Comparison of ENCODE assay signal across 13 cellular contexts in genomic region chr4:16896871-16897270, GRCh38. TPM values are rescaled to one million over a fixed set of nuclear protein-coding genes. Genes with fewer than 3 reads are reported as not detected.
A peak's percentile ranks its signal among the peaks of the same experiment; 100 is the strongest.
DNase-seq lines count a peak whose midpoint lies in the region; ATAC-seq, FAIRE-seq and TF ChIP-seq lines count a peak whose summit lies in the region.
"Had no signal": no experiment of that assay in that cellular context is flagged by ENCODE, and none has a peak within 500 bp of the region (broad histone marks: within the 10 kb centered on the region; RNA-seq: fewer than 3 reads in every experiment).

No MANE protein-coding gene starts in this region.

- WGBS in heart left ventricle, 4 donors = 19 to 33% (median 32%) methylated on average over 3 of the region's 3 CpGs
- WGBS in urinary bladder = 25% methylated on average over 3 of the region's 3 CpGs

- H3K4me2 ChIP-seq in endothelial cell of umbilical vein (ENCODE audit: insufficient read depth, low read length) (peak overlapping the region; percentile 100), PC-3 (ENCODE audit: low read length) (no peak overlapping the region)

- H3K27ac ChIP-seq in heart left ventricle (peak overlapping the region; percentile 35 to 87 (median 77)), endothelial cell of umbilical vein (ENCODE audit: insufficient read depth, low read depth, low read length) (peak overlapping the region; percentile 58), urinary bladder (ENCODE audit: low read depth) (peak overlapping the region; percentile 56), PC-3 (ENCODE audit: low read length) (no peak overlapping the region)

- no peaks in the 10 kb centered on the region for H3K9me2 ChIP-seq in PC-3 (replicated peaks; ENCODE audit: low read length)

- TF ChIP-seq POLR2A in heart left ventricle (IDR thresholded peaks at IDR 0.05) (no peak), endothelial cell of umbilical vein (IDR thresholded peaks at IDR 0.05; ENCODE audit: low read depth, low read length) (no peak)

- H2AFZ ChIP-seq in endothelial cell of umbilical vein (ENCODE audit: low read depth, low read length) = peak overlapping the region; percentile 32
- no peak overlapping the region for H2AFZ ChIP-seq in PC-3 (ENCODE audit: low read length)

- peak; percentile 81 for FAIRE-seq in endothelial cell of umbilical vein (lab: Jason Lieb, UNC)
- FAIRE-seq: A204.1 had no signal

- no peak for DNase-seq in heart left ventricle
- no peak for DNase-seq in left cardiac atrium
- peak; percentile 85 for DNase-seq in endothelial cell of umbilical vein (ENCODE audit: low read depth, low spot score)
- no peak for DNase-seq in natural killer cell treated with Interleukin-12 subunit alpha and Interleukin-12 subunit beta and Interleukin-15 and Interleukin-18, amount 100 ng/mL, for 72 hours (ENCODE audit: low spot score)
- DNase-seq in PC-3 = no peak
- no peak for DNase-seq in NCI-H524 treated with DMSO at 0.1 percent for 48 hours (lab: John Stamatoyannopoulos, UW)
- DNase-seq: head of caudate nucleus had no signal

- peak overlapping the region; percentile 34 to 87 (median 62) for H3K4me3 ChIP-seq in heart left ventricle
- H3K4me3 ChIP-seq in endothelial cell of umbilical vein (replicated peaks in 1 of 3; ENCODE audit: insufficient read depth in 1 of 3, low read depth in 1 of 3, low read length in 3 of 3) = peak overlapping the region; percentile 66 to 96 (median 86)
- H3K4me3 ChIP-seq in urinary bladder (ENCODE audit: low read depth, low read length) = peak overlapping the region; percentile 47
- H3K4me3 ChIP-seq in PC-3 (ENCODE audit: low read length) = no peak overlapping the region

- H3F3A ChIP-seq in PC-3 (ENCODE audit: low read length, unreplicated experiment) = no peaks in the 10 kb centered on the region

- CTCF ChIA-PET in endothelial cell of umbilical vein (lab: Charles Lee) (interaction anchor here (1.1 to 4.0 kb wide), 9 partner anchors 9 to 551 kb away, joined by 3 to 20 read pairs (median 6); no protein-coding TSS in a partner anchor), PC-3 (lab: Charles Lee) (no interaction called here)

- no peaks in the 10 kb centered on the region for H3K36me3 Mint-ChIP-seq in natural killer cell treated with Interleukin-12 subunit alpha and Interleukin-12 subunit beta and Interleukin-15 and Interleukin-18, amount 100 ng/mL, for 72 hours

- no TSS peak for BruUV-seq in endothelial cell of umbilical vein (replicated peaks; lab: Mats Ljungman, UMichigan)
- no TSS peak for BruUV-seq in PC-3 (replicated peaks; lab: Mats Ljungman, UMichigan)

- no peaks in the 10 kb centered on the region for H3K27me3 Mint-ChIP-seq in natural killer cell treated with Interleukin-12 subunit alpha and Interleukin-12 subunit beta and Interleukin-15 and Interleukin-18, amount 100 ng/mL, for 72 hours

- TF ChIP-seq CTCF in heart left ventricle (IDR thresholded peaks at IDR 0.05) (no peak), endothelial cell of umbilical vein (IDR thresholded peaks at IDR 0.05; ENCODE audit: extremely low read depth in 1 of 2, insufficient read depth in 1 of 2, low read depth in 1 of 2, low read length in 2 of 2) (no peak), PC-3 (conservative IDR thresholded peaks at IDR 0.05; ENCODE audit: low read depth, low read length) (no peak)

- peaks cover 0 to 36% (median 6%) of the 10 kb centered on the region in 12 donors for H3K4me1 ChIP-seq in heart left ventricle
- H3K4me1 ChIP-seq in endothelial cell of umbilical vein (ENCODE audit: control insufficient read depth, extremely low read depth, insufficient read depth, low read length) = peaks cover 51% of the 10 kb centered on the region
- H3K4me1 ChIP-seq in urinary bladder (ENCODE audit: insufficient read depth) = no peaks in the 10 kb centered on the region
- H3K4me1 ChIP-seq in PC-3 (ENCODE audit: insufficient read depth, low read length) = no peaks in the 10 kb centered on the region

- H4K20me1 ChIP-seq in endothelial cell of umbilical vein (replicated peaks; ENCODE audit: control insufficient read depth, extremely low read depth, insufficient read depth, low read length) (no peaks in the 10 kb centered on the region), PC-3 (ENCODE audit: low read length) (no peaks in the 10 kb centered on the region)

- POLR2A ChIA-PET in endothelial cell of umbilical vein (lab: Charles Lee) (interaction anchor here (0.6 kb wide), 1 partner anchor 605 kb away, joined by 3 read pairs; no protein-coding TSS in a partner anchor), PC-3 (lab: Charles Lee; ENCODE audit: unreplicated experiment) (no interaction called here)

- intact Hi-C loops in heart left ventricle (cut with DNase I) (loop anchor here in 3 of 10 donors (5.0 to 10.0 kb wide), 6 partner anchors 35 to 425 kb away; no protein-coding TSS in a partner anchor), left cardiac atrium (cut with DNase I) (no loop called here), endothelial cell of umbilical vein (cut with micrococcal nuclease) (loop anchor here (1.0 to 10.0 kb wide), 2 partner anchors 39 to 212 kb away; no protein-coding TSS in a partner anchor), PC-3 (cut with micrococcal nuclease) (no loop called here)

- peak overlapping the region in 1 of 2 donors; percentile 36 for H3K27ac Mint-ChIP-seq in natural killer cell treated with Interleukin-12 subunit alpha and Interleukin-12 subunit beta and Interleukin-15 and Interleukin-18, amount 100 ng/mL, for 72 hours
- H3K27ac Mint-ChIP-seq: activated T-helper 17 cell treated with anti-CD3 and anti-CD28 coated beads, Interleukin-2, amount 50 U/mL, for 72 hours had no signal

- H3K36me3 ChIP-seq in heart left ventricle (no peaks in the 10 kb centered on the region), endothelial cell of umbilical vein (ENCODE audit: control insufficient read depth in 2 of 2, extremely low read depth in 1 of 2, insufficient read depth in 2 of 2, low read length in 2 of 2) (no peaks in the 10 kb centered on the region), urinary bladder (ENCODE audit: insufficient read depth) (no peaks in the 10 kb centered on the region), PC-3 (ENCODE audit: low read depth, low read length) (no peaks in the 10 kb centered on the region)

- H3K27me3 ChIP-seq in heart left ventricle (no peaks in the 10 kb centered on the region), endothelial cell of umbilical vein (ENCODE audit: control insufficient read depth in 2 of 2, insufficient read depth in 2 of 2, low read length in 2 of 2) (no peaks in the 10 kb centered on the region), PC-3 (ENCODE audit: low read length) (peaks cover 70% of the 10 kb centered on the region)

- H3K4me3 Mint-ChIP-seq in natural killer cell treated with Interleukin-12 subunit alpha and Interleukin-12 subunit beta and Interleukin-15 and Interleukin-18, amount 100 ng/mL, for 72 hours = peak overlapping the region; percentile 74
- H3K4me3 Mint-ChIP-seq: activated T-helper 17 cell treated with anti-CD3 and anti-CD28 coated beads, Interleukin-2, amount 50 U/mL, for 72 hours had no signal

- dilution Hi-C loops in endothelial cell of umbilical vein (cut with MboI; ENCODE audit: extremely low pct_ligation_motif_present, low sequenced_read_pairs) = no loop called here

- H3K79me2 ChIP-seq in endothelial cell of umbilical vein (ENCODE audit: control insufficient read depth, insufficient read depth, low read length) (peaks cover 51% of the 10 kb centered on the region), PC-3 (ENCODE audit: low read length) (no peaks in the 10 kb centered on the region)

- ATAC-seq in heart left ventricle = no peak
- ATAC-seq in left cardiac atrium = no peak
- ATAC-seq in natural killer cell treated with Interleukin-12 subunit alpha and Interleukin-12 subunit beta and Interleukin-15 and Interleukin-18, amount 100 ng/mL, for 72 hours = no peak
- no peak for ATAC-seq in PC-3
- ATAC-seq in HG03175 (IDR thresholded peaks at IDR 0.05; ENCODE audit: unreplicated experiment) = no peak
- ATAC-seq: activated T-helper 17 cell treated with anti-CD3 and anti-CD28 coated beads, Interleukin-2, amount 50 U/mL, for 72 hours had no signal

- H3K9me1 ChIP-seq in endothelial cell of umbilical vein (replicated peaks; ENCODE audit: control insufficient read depth, extremely low read depth, insufficient read depth, low read length) = no peaks in the 10 kb centered on the region

- H3K9me3 ChIP-seq in heart left ventricle (no peaks in the 10 kb centered on the region), endothelial cell of umbilical vein (replicated peaks; ENCODE audit: control insufficient read depth, insufficient read depth, low read length) (no peaks in the 10 kb centered on the region), PC-3 (ENCODE audit: low read length) (no peaks in the 10 kb centered on the region)

- H3K9ac ChIP-seq in endothelial cell of umbilical vein (replicated peaks; ENCODE audit: extremely low read depth, insufficient read depth, low read length) = peak overlapping the region; percentile 68
- H3K9ac ChIP-seq in PC-3 (ENCODE audit: low read length) = no peak overlapping the region

- peaks cover 51 to 65% of the 10 kb centered on the region in 2 donors for H3K4me1 Mint-ChIP-seq in natural killer cell treated with Interleukin-12 subunit alpha and Interleukin-12 subunit beta and Interleukin-15 and Interleukin-18, amount 100 ng/mL, for 72 hours (ENCODE audit: low read depth in 2 of 2)
- H3K4me1 Mint-ChIP-seq: activated T-helper 17 cell treated with anti-CD3 and anti-CD28 coated beads, Interleukin-2, amount 50 U/mL, for 72 hours had no signal

- H3K9me3 Mint-ChIP-seq in natural killer cell treated with Interleukin-12 subunit alpha and Interleukin-12 subunit beta and Interleukin-15 and Interleukin-18, amount 100 ng/mL, for 72 hours = no peaks in the 10 kb centered on the region
- H3K9me3 Mint-ChIP-seq: activated T-helper 17 cell treated with anti-CD3 and anti-CD28 coated beads, Interleukin-2, amount 50 U/mL, for 72 hours had no signal

TF ChIP-seq in endothelial cell of umbilical vein, 7 proteins besides CTCF, POLR2A, EP300 and RAD21 (continues in another document):
- no peak for TF ChIP-seq MYC (IDR thresholded peaks at IDR 0.05; ENCODE audit: low read depth, low read length)

RNA-seq across cellular contexts. Expression of gene LDB2, which starts 1.6 kb away (rescaled TPM):
- 10 to 100 TPM in 8 of 9 donors, 1 to 10 TPM in 1; 9.5 to 38.7 (median 26.6) TPM for total RNA-seq in heart left ventricle
- polyA plus RNA-seq in heart left ventricle = 10 to 100 TPM; 16.2 to 23.5 TPM
- total RNA-seq in left cardiac atrium = 10 to 100 TPM; 30.3 to 45.4 TPM
- 80.9 and 127 TPM in 2 replicates for total RNA-seq in endothelial cell of umbilical vein
- 177 and 223 TPM in 2 replicates for polyA plus RNA-seq in endothelial cell of umbilical vein
- polyA plus RNA-seq in endothelial cell of umbilical vein (2011; cell fraction: cytosol; rRNA removed) = 96.2 and 115 TPM in 2 replicates
- 206 and 233 TPM in 2 replicates for polyA plus RNA-seq in endothelial cell of umbilical vein (2011; cell fraction: nucleus; rRNA removed)
- 33.8 and 37.8 TPM in 2 replicates for polyA plus RNA-seq in endothelial cell of umbilical vein (2012)
- 1,293 and 1,561 TPM in 2 replicates for polyA minus RNA-seq in endothelial cell of umbilical vein
- polyA minus RNA-seq in endothelial cell of umbilical vein (2011; cell fraction: cytosol; rRNA and poly(A)+ RNA removed) = not detected
- 1,432 and 1,514 TPM in 2 replicates for polyA minus RNA-seq in endothelial cell of umbilical vein (2011; cell fraction: nucleus; rRNA and poly(A)+ RNA removed)
- total RNA-seq in natural killer cell treated with Interleukin-12 subunit alpha and Interleukin-12 subunit beta and Interleukin-15 and Interleukin-18, amount 100 ng/mL, for 72 hours = 1 to 10 TPM in 1 of 2 donors, under 1 TPM in 1; 0.64 to 1.4 TPM
- 142 TPM for total RNA-seq in urinary bladder
- 29.0 TPM for polyA plus RNA-seq in urinary bladder
- total RNA-seq in PC-3 (2014; rRNA removed) = 0.29 TPM in 1 of 2 replicates, not detected in the other
- total RNA-seq: activated T-helper 17 cell treated with anti-CD3 and anti-CD28 coated beads, Interleukin-2, amount 50 U/mL, for 72 hours; HT-29; T-helper 2 cell treated with Interferon-gamma antibody and Interleukin-4, amounts not matched to agents 100 ng/mL and 5 ng/mL, for 36 hours had no signal
